In genomic region chr2:179545024-179545423, GRCh38 we compare ENCODE assay signal across 19 cellular contexts.
DNase-seq lines count a peak whose midpoint lies in the region; ATAC-seq, FAIRE-seq and TF ChIP-seq lines count a peak whose summit lies in the region.
"Had no signal": no experiment of that assay in that cellular context is flagged by ENCODE, and none has a peak within 500 bp of the region (broad histone marks: within the 10 kb centered on the region; RNA-seq: fewer than 3 reads in every experiment).

No MANE protein-coding gene starts in this region.

- H3K9ac ChIP-seq in HepG2 (ENCODE audit: insufficient read depth, low read depth, low read length) (no peak overlapping the region), colonic mucosa (ENCODE audit: low read depth in 2 of 2, low read length in 2 of 2) (no peak overlapping the region), mesendoderm (ENCODE audit: low read length) (no peak overlapping the region)
- H3K9ac ChIP-seq: GM23248 had no signal

- H3K4me2 ChIP-seq in HepG2 (ENCODE audit: low read depth, low read length) (no peak overlapping the region), mesendoderm (ENCODE audit: low read length) (no peak overlapping the region)

- no peak overlapping the region for H3K56ac ChIP-seq in mesendoderm (ENCODE audit: low read length)

- no peaks in the 10 kb centered on the region for H3K36me3 Mint-ChIP-seq in neural crest cell (ENCODE audit: low read depth)
- H3K36me3 Mint-ChIP-seq: CD4-positive, alpha-beta memory T cell had no signal

- no peaks in the 10 kb centered on the region; a peak in 1 of 5 replicates for H3K36me3 ChIP-seq in HepG2 (replicated peaks in 1 of 2; ENCODE audit: control insufficient read depth in 1 of 2, insufficient read depth in 2 of 2, low read length in 2 of 2)
- peaks cover 0 to 21% (median 2%) of the 10 kb centered on the region in 4 donors for H3K36me3 ChIP-seq in right lobe of liver
- no peaks in the 10 kb centered on the region for H3K36me3 ChIP-seq in bronchial epithelial cell (ENCODE audit: control insufficient read depth, insufficient read depth, low read length)
- no peaks in the 10 kb centered on the region for H3K36me3 ChIP-seq in colonic mucosa
- no peaks in the 10 kb centered on the region for H3K36me3 ChIP-seq in mesendoderm (ENCODE audit: control insufficient read depth, insufficient read depth, low read length)

- H3K79me1 ChIP-seq in mesendoderm (ENCODE audit: low read length): no peaks in the 10 kb centered on the region

- H3K9me3 ChIP-seq in HepG2 (ENCODE audit: low read length): no peaks in the 10 kb centered on the region
- H3K9me3 ChIP-seq in right lobe of liver: no peaks in the 10 kb centered on the region
- H3K9me3 ChIP-seq in colonic mucosa: no peaks in the 10 kb centered on the region

- no peak for TF ChIP-seq CTCF in HepG2 (CRISPR knock-in tag; IDR thresholded peaks at IDR 0.05)
- no peak for TF ChIP-seq CTCF in right lobe of liver (IDR thresholded peaks at IDR 0.05)
- no peak for TF ChIP-seq CTCF in bronchial epithelial cell (IDR thresholded peaks at IDR 0.05; ENCODE audit: insufficient read depth, low read length, severe bottlenecking)
- TF ChIP-seq CTCF in neural crest cell (conservative IDR thresholded peaks at IDR 0.05): no peak
- TF ChIP-seq CTCF in colonic mucosa (IDR thresholded peaks at IDR 0.05): no peak

- DNase-seq in HepG2 (ENCODE audit: low spot score) (no peak), right lobe of liver (no peak), bronchial epithelial cell (ENCODE audit: low read depth) (no peak), neural crest cell (ENCODE audit: low read depth, low spot score) (no peak), colonic mucosa (no peak), mesendoderm (no peak)
- DNase-seq: C1 segment of cervical spinal cord; Calu3; CD4-positive, alpha-beta memory T cell; COR-L47; DMS53; DMS79 treated with DMSO at 0.1 percent for 48 hours; GF-D8; GM23248; H7; HCEC 1CT had no signal

- H3K23ac ChIP-seq in mesendoderm (ENCODE audit: low read length): no peak overlapping the region

- no peak overlapping the region for H2AFZ ChIP-seq in HepG2 (ENCODE audit: low read length)
- H2AFZ ChIP-seq: GM23248 had no signal

- no peaks in the 10 kb centered on the region for H3K27me3 ChIP-seq in HepG2 (ENCODE audit: control insufficient read depth in 1 of 2, insufficient read depth in 2 of 2, low read length in 2 of 2)
- H3K27me3 ChIP-seq in right lobe of liver: no peaks in the 10 kb centered on the region
- no peaks in the 10 kb centered on the region for H3K27me3 ChIP-seq in bronchial epithelial cell (ENCODE audit: control insufficient read depth, insufficient read depth, low read length)
- no peaks in the 10 kb centered on the region for H3K27me3 ChIP-seq in colonic mucosa
- H3K27me3 ChIP-seq in mesendoderm (ENCODE audit: insufficient read depth, low read length, poor library complexity): no peaks in the 10 kb centered on the region

- H3K79me2 ChIP-seq in HepG2 (ENCODE audit: insufficient read depth, low read length) (no peaks in the 10 kb centered on the region), mesendoderm (ENCODE audit: control insufficient read depth, insufficient read depth, low read length) (no peaks in the 10 kb centered on the region)

- in situ Hi-C loops in HepG2 (cut with HindIII; ENCODE audit: extremely low pct_ligation_motif_present, low pct_unique_long_range_greater_than_20kb): no loop called here

- no TSS peak for BruUV-seq in HepG2 (replicated peaks; lab: Mats Ljungman, UMichigan)

- peaks cover 36% of the 10 kb centered on the region for H3K4me1 Mint-ChIP-seq in neural crest cell
- H3K4me1 Mint-ChIP-seq: CD4-positive, alpha-beta memory T cell had no signal

- no peak overlapping the region for H4K5ac ChIP-seq in mesendoderm (ENCODE audit: low read length)

- no peak for TF ChIP-seq RAD21 in HepG2 (CRISPR knock-in tag; IDR thresholded peaks at IDR 0.05)

- H3K4me3 Mint-ChIP-seq in neural crest cell: no peak overlapping the region
- H3K4me3 Mint-ChIP-seq: CD4-positive, alpha-beta memory T cell had no signal

- no peak overlapping the region for H2BK15ac ChIP-seq in mesendoderm (replicated peaks; ENCODE audit: low read depth)

- no peaks in the 10 kb centered on the region for H4K20me1 ChIP-seq in HepG2 (ENCODE audit: insufficient read depth, low read length)

- FAIRE-seq in HepG2 (lab: Jason Lieb, UNC): no peak
- FAIRE-seq in bronchial epithelial cell (lab: Jason Lieb, UNC): peak; percentile 95
- FAIRE-seq: GM12891, H1 had no signal

- no peak overlapping the region for H3K4me3 ChIP-seq in HepG2 (replicated peaks in 1 of 3; ENCODE audit: insufficient read depth in 1 of 3, low read depth in 2 of 3, low read length in 3 of 3)
- no peak overlapping the region for H3K4me3 ChIP-seq in right lobe of liver
- H3K4me3 ChIP-seq in bronchial epithelial cell (ENCODE audit: low read depth, low read length): no peak overlapping the region
- H3K4me3 ChIP-seq in colonic mucosa: no peak overlapping the region
- H3K4me3 ChIP-seq in mesendoderm (ENCODE audit: low read length): no peak overlapping the region
- H3K4me3 ChIP-seq: GM23248 had no signal

- no peak overlapping the region for H4K8ac ChIP-seq in mesendoderm (ENCODE audit: low read depth, low read length)

- no peak for TF ChIP-seq EP300 in HepG2 (IDR thresholded peaks at IDR 0.05; ENCODE audit: low read depth in 2 of 2, low read length in 2 of 2)
- no peak for TF ChIP-seq EP300 in HepG2 (CRISPR knock-in tag; IDR thresholded peaks at IDR 0.05; ENCODE audit: borderline replicate concordance)

- TF ChIP-seq POLR2A in HepG2 (IDR thresholded peaks at IDR 0.05; ENCODE audit: insufficient read depth in 1 of 2, low read depth in 2 of 2, low read length in 2 of 2) (no peak), right lobe of liver (IDR thresholded peaks at IDR 0.05) (no peak)

- H3K9me3 Mint-ChIP-seq in neural crest cell: peaks cover 3% of the 10 kb centered on the region

- H3K18ac ChIP-seq in mesendoderm (ENCODE audit: low read length): no peak overlapping the region

- no peak overlapping the region for H2AK5ac ChIP-seq in mesendoderm (ENCODE audit: low read length)

- 95% methylated on average over 2 of the region's 2 CpGs for WGBS in HepG2 (ENCODE audit: low lambda C conversion rate)
- 94% methylated on average over 2 of the region's 2 CpGs for WGBS in right lobe of liver (ENCODE audit: insufficient coverage, low coverage, low lambda C conversion rate, missing lambda C conversion rate)
- WGBS in mesendoderm (ENCODE audit: extremely low coverage, insufficient coverage, low lambda C conversion rate): no CpG with 5 or more reads among the region's 2 CpGs

- H2BK5ac ChIP-seq in mesendoderm (ENCODE audit: low read length): no peak overlapping the region

- CTCF ChIA-PET in HepG2 (lab: Yijun Ruan, JAX; ENCODE audit: low intra/inter-chr PET ratio, low total read pairs): no interaction called here

- H3K27ac ChIP-seq in HepG2 (ENCODE audit: extremely low read length, insufficient read depth, low read length): peak overlapping the region; percentile 88
- no peak overlapping the region for H3K27ac ChIP-seq in right lobe of liver
- H3K27ac ChIP-seq in colonic mucosa: no peak overlapping the region
- H3K27ac ChIP-seq in mesendoderm (ENCODE audit: low read depth, low read length): no peak overlapping the region
- H3K27ac ChIP-seq: GM23248 had no signal

- peak overlapping the region; percentile 25 for H3K27ac Mint-ChIP-seq in neural crest cell (ENCODE audit: unreplicated experiment)
- H3K27ac Mint-ChIP-seq: CD4-positive, alpha-beta memory T cell had no signal

- no peak overlapping the region for H2BK120ac ChIP-seq in mesendoderm (ENCODE audit: low read depth, low read length)

- ATAC-seq in HepG2 (no peak), right lobe of liver (no peak), HG03565 (IDR thresholded peaks at IDR 0.05; ENCODE audit: unreplicated experiment) (no peak)

- H3K4ac ChIP-seq in mesendoderm (ENCODE audit: low read depth, low read length): no peak overlapping the region

- intact Hi-C loops in HepG2 (cut with micrococcal nuclease; ENCODE audit: unreplicated experiment): loop anchor here (10.0 kb wide), 1 partner anchor 310 kb away; no protein-coding TSS in a partner anchor
- intact Hi-C loops in right lobe of liver (cut with DNase I): no loop called here
- intact Hi-C loops in colonic mucosa (cut with DNase I): no loop called here

- POLR2A ChIA-PET in HepG2 (lab: Yijun Ruan, JAX): interaction anchor here (1.9 kb wide), 1 partner anchor 10 kb away, joined by 4 read pairs; no protein-coding TSS in a partner anchor

- H3K4me1 ChIP-seq in HepG2 (ENCODE audit: insufficient read depth, low read length) (peaks cover 64% of the 10 kb centered on the region), right lobe of liver (no peaks in the 10 kb centered on the region), colonic mucosa (no peaks in the 10 kb centered on the region), mesendoderm (ENCODE audit: control insufficient read depth, low read depth, low read length) (no peaks in the 10 kb centered on the region)

- H3K27me3 Mint-ChIP-seq in neural crest cell (ENCODE audit: low read depth): no peaks in the 10 kb centered on the region

TF ChIP-seq in HepG2, 621 proteins besides CTCF, POLR2A, EP300 and RAD21 (continues in another document):
- TF ChIP-seq ZBTB4 (CRISPR knock-in tag; IDR thresholded peaks at IDR 0.05; ENCODE audit: borderline replicate concordance): 0 out of 2 replicates have a peak, but pooled peaks have one; percentile 78
